Comparison of ENCODE assay signal across 8 cellular contexts in genomic region chr5:149442563-149443182, GRCh38.
A peak's percentile ranks its signal among the peaks of the same experiment; 100 is the strongest.
DNase-seq lines count a peak whose midpoint lies in the region; ATAC-seq lines count a peak whose summit lies in the region.

No MANE protein-coding gene starts in this region.

- ATAC-seq in GM21786 (IDR thresholded peaks at IDR 0.05; ENCODE audit: unreplicated experiment): no peak

- H3K4me3 ChIP-seq in H7 (ENCODE audit: insufficient read depth, low read depth, low read length): no peak overlapping the region

- peak; percentile 74 for DNase-seq in EL
- DNase-seq in H7: peak; percentile 93
- DNase-seq in NCI-H1694 (lab: John Stamatoyannopoulos, UW): peak; percentile 23
- peak; percentile 82 for DNase-seq in activated CD4-positive, CD25-positive, alpha-beta regulatory T cell treated with anti-CD3 and anti-CD28 coated beads, Interleukin-2, amount 50 U/mL, for 72 hours
- DNase-seq in caudate nucleus (lab: John Stamatoyannopoulos, UW): peak in 55 of 61 donors; percentile 15 to 80 (median 55)
- DNase-seq in kidney tubule cell (ENCODE audit: low spot score): peak; percentile 78
- DNase-seq in stimulated activated CD4-positive, alpha-beta T cell treated with anti-CD3 and anti-CD28 coated beads, Interleukin-1b, Interleukin-23, amount 100 ng/mL, for 24 hours (ENCODE audit: low read depth in 4 of 4, low spot score in 1 of 4): peak; percentile 36 to 67 (median 62)

- no peaks in the 10 kb centered on the region for H3K36me3 ChIP-seq in H7 (replicated peaks; ENCODE audit: control insufficient read depth, insufficient read depth, low read length)

- H3K27ac ChIP-seq in caudate nucleus (ENCODE audit: low read depth, low read length): no peak overlapping the region

- no peaks in the 10 kb centered on the region for H3K27me3 ChIP-seq in H7 (ENCODE audit: control insufficient read depth, insufficient read depth, low read length)

Comparison
In these comparisons a context has a peak if more than half of its experiments do, and no peak if none do; other contexts are left out.
1. DNase-seq: peak in every context shown above with its lines; median percentile 93 in H7; 82 in activated CD4-positive, CD25-positive, alpha-beta regulatory T cell treated with anti-CD3 and anti-CD28 coated beads, Interleukin-2, amount 50 U/mL, for 72 hours; 78 in kidney tubule cell; 74 in EL; 62 in stimulated activated CD4-positive, alpha-beta T cell treated with anti-CD3 and anti-CD28 coated beads, Interleukin-1b, Interleukin-23, amount 100 ng/mL, for 24 hours; 55 in caudate nucleus; 23 in NCI-H1694.